In genomic region chr2:73071452-73072399, GRCh38 we compare ENCODE assay signal across 8 cellular contexts. TPM values are rescaled to one million over a fixed set of nuclear protein-coding genes. Genes with fewer than 3 reads are reported as not detected.
DNase-seq lines count a peak whose midpoint lies in the region; ATAC-seq, FAIRE-seq and TF ChIP-seq lines count a peak whose summit lies in the region.

SFXN5 (minus strand) TSS chr2:73071712; CDS start chr2:73071705, 7 bp downstream.

- H3K36me3 ChIP-seq in OCI-LY7 (ENCODE audit: insufficient read depth, low read length) = no peaks in the 10 kb centered on the region

- no peaks in the 10 kb centered on the region for H4K20me1 ChIP-seq in OCI-LY7 (ENCODE audit: insufficient read depth, low read length)

- peak within 1 kb of the TSS; percentile 59 for H3K27ac ChIP-seq in OCI-LY7 (ENCODE audit: low read depth, low read length, poor library complexity, severe bottlenecking)

- peak within 1 kb of the TSS; percentile 78 for H2AFZ ChIP-seq in OCI-LY7 (ENCODE audit: low read length)

- H3K4me2 ChIP-seq in OCI-LY7 (ENCODE audit: low read length) = peak within 1 kb of the TSS; percentile 95

- POLR2A ChIA-PET in OCI-LY7 (lab: Charles Lee) = interaction anchor here (1.2 kb wide), 1 partner anchor 163 kb away, joined by 3 read pairs; no protein-coding TSS in a partner anchor

- CTCF ChIA-PET in OCI-LY7 (lab: Charles Lee; ENCODE audit: unreplicated experiment) = no interaction called here

- H3K27me3 ChIP-seq in mononuclear cell (ENCODE audit: insufficient read depth, low read length) = no peaks in the 10 kb centered on the region

- BruUV-seq in OCI-LY7 (replicated peaks; lab: Mats Ljungman, UMichigan) = no TSS peak

- H3K9me3 ChIP-seq in OCI-LY7 (ENCODE audit: low read length) = no peaks in the 10 kb centered on the region
- no peaks in the 10 kb centered on the region for H3K9me3 ChIP-seq in mononuclear cell (ENCODE audit: low read depth, low read length)

- peaks cover 8% of the 10 kb centered on the region for H3K4me1 ChIP-seq in OCI-LY7 (ENCODE audit: insufficient read depth, low read length, poor library complexity, severe bottlenecking)
- H3K4me1 ChIP-seq in mononuclear cell (ENCODE audit: insufficient read depth, low read length) = peaks cover 36% of the 10 kb centered on the region

- FAIRE-seq in D721Med (lab: Jason Lieb, UNC) = no peak

- no peaks in the 10 kb centered on the region for H3K79me2 ChIP-seq in OCI-LY7 (ENCODE audit: insufficient read depth, low read depth, low read length)

- intact Hi-C loops in OCI-LY7 (cut with micrococcal nuclease; ENCODE audit: unreplicated experiment) = loop anchor here (5.0 kb wide), 1 partner anchor 211 kb away; the partner anchor contains the start of gene FBXO41

- peak; percentile 84 for ATAC-seq in GM21515 (IDR thresholded peaks at IDR 0.05; ENCODE audit: unreplicated experiment)

- H3K4me3 ChIP-seq in OCI-LY7 (ENCODE audit: low read depth, low read length, poor library complexity, severe bottlenecking) = peak within 1 kb of the TSS; percentile 82
- H3K4me3 ChIP-seq in mononuclear cell (ENCODE audit: low read length) = peak within 1 kb of the TSS; percentile 91

- H3K9me2 ChIP-seq in OCI-LY7 (ENCODE audit: insufficient read depth, low read length) = no peaks in the 10 kb centered on the region

- TF ChIP-seq CTCF in D721Med (IDR thresholded peaks at IDR 0.05; ENCODE audit: insufficient read depth, missing control alignments) (no peak), OCI-LY7 (conservative IDR thresholded peaks at IDR 0.05; ENCODE audit: low read length) (no peak)

- DNase-seq in D721Med (ENCODE audit: insufficient read length, low spot score) (peak; percentile 74), HuH-7.5 (ENCODE audit: low spot score) (peak; percentile 88), OCI-LY7 (ENCODE audit: low spot score) (peak; percentile 83), activated T-cell treated with anti-CD3 and anti-CD28 coated beads for 1 hour (ENCODE audit: low read depth) (peak; percentile 82), epidermal melanocyte (ENCODE audit: insufficient read length, low spot score) (peak; percentile 90)
- peak; percentile 69 to 77 for DNase-seq in stimulated activated CD8-positive, alpha-beta memory T cell treated with anti-CD3 and anti-CD28 coated beads, Interleukin-4, amount 100 ng/mL, for 1 hour (ENCODE audit: low read depth in 2 of 2, low spot score in 1 of 2)

RNA-seq across cellular contexts. Expression of gene SFXN5, which starts in this region (rescaled TPM):
- total RNA-seq in OCI-LY7 (2014; rRNA removed; shearing (Covaris generic)) = 4.5 and 7.8 TPM in 2 replicates
- total RNA-seq in OCI-LY7 (2022) (9.9 and 10.5 TPM in 2 replicates), mononuclear cell (8.9 TPM)

Comparison
In these comparisons a context has a peak if more than half of its experiments do, and no peak if none do; other contexts are left out.
1. Peak in every context shown above with its lines: DNase-seq, ATAC-seq, H3K4me3 ChIP-seq and H3K27ac ChIP-seq.